ENCODE assay signal across 1 cellular context in genomic region chr13:33514362-33514761, GRCh38.
TF ChIP-seq lines count a peak whose summit lies in the region.

No MANE protein-coding gene starts in this region.

TF ChIP-seq in H1, 55 proteins besides CTCF, POLR2A, EP300 and RAD21 (continued from another document):
- TF ChIP-seq ATF2 (IDR thresholded peaks at IDR 0.05; ENCODE audit: low read length) = no peak
- TF ChIP-seq SAP30 (IDR thresholded peaks at IDR 0.05; ENCODE audit: insufficient read depth, insufficient replicate concordance, low read length) = no peak
- no peak for TF ChIP-seq CHD1 (IDR thresholded peaks at IDR 0.05; ENCODE audit: low read depth, low read length)
- no peak for TF ChIP-seq POU5F1 (IDR thresholded peaks at IDR 0.05; ENCODE audit: low read depth, low read length)
- no peak for TF ChIP-seq HDAC2 (IDR thresholded peaks at IDR 0.05; ENCODE audit: borderline replicate concordance in 1 of 2, low read depth in 2 of 2, low read length in 2 of 2)
- TF ChIP-seq BCL11A (IDR thresholded peaks at IDR 0.05; ENCODE audit: low read depth in 2 of 2, low read length in 2 of 2) = no peak
- TF ChIP-seq GTF2F1 (IDR thresholded peaks at IDR 0.05; ENCODE audit: borderline replicate concordance, low read depth, low read length) = no peak
- no peak for TF ChIP-seq USF2 (IDR thresholded peaks at IDR 0.05; ENCODE audit: low read length)
- TF ChIP-seq CBX8 (IDR thresholded peaks at IDR 0.05; ENCODE audit: borderline replicate concordance, low read depth, low read length) = no peak
- no peak for TF ChIP-seq SP4 (IDR thresholded peaks at IDR 0.05; ENCODE audit: low read length)
- no peak for TF ChIP-seq ATF3 (IDR thresholded peaks at IDR 0.05; ENCODE audit: insufficient read depth, low read depth, low read length)
- no peak for TF ChIP-seq TBP (IDR thresholded peaks at IDR 0.05; ENCODE audit: low read depth, low read length)
- TF ChIP-seq CBX5 (IDR thresholded peaks at IDR 0.05; ENCODE audit: low read depth, low read length) = no peak
